ENCODE assay signal across 10 cellular contexts in the genomic region with DNA sequence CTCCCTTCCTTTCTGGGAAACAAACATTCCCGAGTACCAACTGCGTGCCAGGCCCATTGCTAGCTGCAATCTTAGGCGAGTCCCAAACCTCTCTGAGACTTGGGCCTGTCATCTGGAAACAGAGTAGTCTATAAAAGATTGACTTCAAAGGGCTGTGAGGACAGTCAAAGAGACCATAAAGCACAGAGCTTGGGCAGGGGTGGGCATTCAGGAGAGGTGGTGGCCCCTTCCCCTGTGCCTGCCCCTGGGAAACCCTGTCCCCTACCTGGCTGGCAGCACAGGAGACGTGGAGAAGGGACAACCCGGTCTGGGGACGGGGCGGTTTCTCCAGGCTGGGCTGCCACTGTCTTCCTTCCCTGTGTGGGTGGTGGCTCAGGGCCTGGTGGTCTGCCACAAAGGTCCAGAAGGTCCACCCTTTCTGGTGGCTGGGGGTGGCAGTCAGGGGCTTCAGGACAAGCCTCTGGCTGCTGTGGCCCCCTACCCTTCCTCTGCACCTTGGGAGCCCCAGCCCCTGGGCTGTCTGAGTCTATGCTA. TPM values are rescaled to one million over a fixed set of nuclear protein-coding genes. Genes with fewer than 3 reads are reported as not detected.
DNase-seq lines count a peak whose midpoint lies in the region; ATAC-seq and TF ChIP-seq lines count a peak whose summit lies in the region.
"Had no signal": no experiment of that assay in that cellular context is flagged by ENCODE, and none has a peak within 500 bp of the region (broad histone marks: within the 10 kb centered on the region; RNA-seq: fewer than 3 reads in every experiment).

No MANE protein-coding gene starts in this region.

- H3K27ac ChIP-seq in CD8-positive, alpha-beta T cell (ENCODE audit: low read depth, low read length), result peak overlapping the region; percentile 21
- H3K27ac ChIP-seq in muscle layer of duodenum (ENCODE audit: low read length) (peak overlapping the region; percentile 0), substantia nigra (ENCODE audit: low read depth, low read length, poor library complexity, severe bottlenecking) (no peak overlapping the region)
- H3K27ac ChIP-seq: ovary had no signal

- DNase-seq in CD8-positive, alpha-beta T cell, result peak in 2 of 7 experiments; percentile 14 to 21
- DNase-seq in UCSD-AML1 (lab: John Stamatoyannopoulos, UW; ENCODE audit: unreplicated experiment), result peak; percentile 55
- DNase-seq in NCI-H345 (lab: John Stamatoyannopoulos, UW), result no peak
- no peak for DNase-seq in posterior cingulate gyrus
- DNase-seq in sciatic nerve (ENCODE audit: low spot score), result no peak
- DNase-seq in substantia nigra (lab: John Stamatoyannopoulos, UW), result no peak
- DNase-seq: NCI-H2171 treated with DMSO at 0.1 percent for 48 hours, ovary had no signal

- H3K4me1 Mint-ChIP-seq in CD8-positive, alpha-beta T cell (ENCODE audit: low read depth), result peaks cover 38% of the 10 kb centered on the region

- intact Hi-C loops in CD8-positive, alpha-beta T cell (cut with DNase I, micrococcal nuclease), result loop anchor here (1.0 kb wide), 3 partner anchors 34 to 208 kb away; a partner anchor contains a TSS
- intact Hi-C loops in posterior cingulate gyrus (cut with DNase I), result no loop called here
- intact Hi-C loops in sciatic nerve (cut with DNase I), result no loop called here

- no peaks in the 10 kb centered on the region for H3K9me3 Mint-ChIP-seq in CD8-positive, alpha-beta T cell

- no peak for TF ChIP-seq CTCF in CD8-positive, alpha-beta T cell (IDR thresholded peaks at IDR 0.05)

- H3K27me3 ChIP-seq in CD8-positive, alpha-beta T cell (ENCODE audit: insufficient read depth, low read length), result no peaks in the 10 kb centered on the region
- H3K27me3 ChIP-seq in muscle layer of duodenum (ENCODE audit: low read depth, low read length), result no peaks in the 10 kb centered on the region
- H3K27me3 ChIP-seq: ovary had no signal

- H3K27ac Mint-ChIP-seq in CD8-positive, alpha-beta T cell, result peak overlapping the region; percentile 93

- H3K36me3 Mint-ChIP-seq in CD8-positive, alpha-beta T cell, result no peaks in the 10 kb centered on the region

- no peaks in the 10 kb centered on the region for H3K9me3 ChIP-seq in CD8-positive, alpha-beta T cell (ENCODE audit: low read length)
- H3K9me3 ChIP-seq in muscle layer of duodenum (ENCODE audit: control insufficient read depth in 1 of 2, low read length in 2 of 2), result no peaks in the 10 kb centered on the region
- H3K9me3 ChIP-seq: ovary had no signal

- ATAC-seq in CD8-positive, alpha-beta T cell, result no peak
- ATAC-seq in GM21576 (IDR thresholded peaks at IDR 0.05; ENCODE audit: unreplicated experiment) (peak; percentile 8), sciatic nerve (no peak)

- H3K4me3 Mint-ChIP-seq in CD8-positive, alpha-beta T cell, result peak overlapping the region; percentile 76

- H3K36me3 ChIP-seq in CD8-positive, alpha-beta T cell (ENCODE audit: insufficient read depth, low read length), result no peaks in the 10 kb centered on the region
- H3K36me3 ChIP-seq in muscle layer of duodenum (ENCODE audit: control insufficient read depth in 1 of 2, insufficient read depth in 2 of 2, low read length in 2 of 2), result no peaks in the 10 kb centered on the region
- H3K36me3 ChIP-seq: ovary had no signal

- POLR2A ChIA-PET in CD8-positive, alpha-beta T cell (lab: Charles Lee), result no interaction called here

- CTCF ChIA-PET in CD8-positive, alpha-beta T cell (lab: Charles Lee), result interaction anchor here (1.9 kb wide), 1 partner anchor 94 kb away, joined by 4 read pairs; no protein-coding TSS in a partner anchor

- peaks cover 4% of the 10 kb centered on the region for H3K27me3 Mint-ChIP-seq in CD8-positive, alpha-beta T cell (ENCODE audit: low read depth)

- peaks cover 41% of the 10 kb centered on the region for H3K4me1 ChIP-seq in CD8-positive, alpha-beta T cell (ENCODE audit: insufficient read depth, low read length)
- H3K4me1 ChIP-seq in muscle layer of duodenum (ENCODE audit: control insufficient read depth in 1 of 2, insufficient read depth in 2 of 2, low read length in 2 of 2), result peaks cover 6 to 20% of the 10 kb centered on the region in 2 donors

- peak overlapping the region; percentile 25 for H3K4me3 ChIP-seq in CD8-positive, alpha-beta T cell (ENCODE audit: low read depth, low read length)
- H3K4me3 ChIP-seq in muscle layer of duodenum (ENCODE audit: low read depth in 1 of 2, low read length in 2 of 2), result no peak overlapping the region
- H3K4me3 ChIP-seq: ovary had no signal

RNA-seq across cellular contexts. Expression of a gene that starts 33.9 kb away (rescaled TPM):
- 100 to 1,000 TPM; 359 to 360 TPM for total RNA-seq in CD8-positive, alpha-beta T cell
- total RNA-seq in sciatic nerve, result 230 TPM

Comparison
In these comparisons a context has a peak if more than half of its experiments do, and no peak if none do; other contexts are left out.
1. intact Hi-C loops: an anchor here in CD8-positive, alpha-beta T cell (1.0 kb wide); none called in posterior cingulate gyrus and sciatic nerve.